20 cellular contexts compared by ENCODE assay signal in genomic region chr14:47240755-47241437, GRCh38.
DNase-seq lines count a peak whose midpoint lies in the region; ATAC-seq and TF ChIP-seq lines count a peak whose summit lies in the region.
"Had no signal": no experiment of that assay in that cellular context is flagged by ENCODE, and none has a peak within 500 bp of the region (broad histone marks: within the 10 kb centered on the region; RNA-seq: fewer than 3 reads in every experiment).

No MANE protein-coding gene starts in this region.

- H3K79me2 ChIP-seq in mesendoderm (ENCODE audit: control insufficient read depth, insufficient read depth, low read length): no peaks in the 10 kb centered on the region
- H3K79me2 ChIP-seq in PC-3 (ENCODE audit: low read length): no peaks in the 10 kb centered on the region

- H3K9ac ChIP-seq in mesendoderm (ENCODE audit: low read length): no peak overlapping the region
- no peak overlapping the region for H3K9ac ChIP-seq in PC-3 (ENCODE audit: low read length)

- no peak overlapping the region for H3K23ac ChIP-seq in mesendoderm (ENCODE audit: low read length)

- H3K4me3 ChIP-seq in mesendoderm (ENCODE audit: low read length) (no peak overlapping the region), PC-3 (ENCODE audit: low read length) (no peak overlapping the region)
- H3K4me3 ChIP-seq: HAP-1, SJSA1 had no signal

- BruUV-seq in PC-3 (replicated peaks; lab: Mats Ljungman, UMichigan): no TSS peak

- no peaks in the 10 kb centered on the region for H3K9me3 Mint-ChIP-seq in stimulated activated naive CD8-positive, alpha-beta T cell treated with anti-CD3 and anti-CD28 coated beads, Interleukin-15, amount 100 ng/mL, for 72 hours

- H4K20me1 ChIP-seq in PC-3 (ENCODE audit: low read length): no peaks in the 10 kb centered on the region

- DNase-seq in NCI-H82 (lab: John Stamatoyannopoulos, UW) (peak; percentile 8), NCI-H82 treated with DMSO at 0.1 percent for 48 hours (lab: John Stamatoyannopoulos, UW; ENCODE audit: unreplicated experiment) (no peak), NCI-H524 treated with DMSO at 0.1 percent for 48 hours (lab: John Stamatoyannopoulos, UW) (peak; percentile 8), SK-MEL-5 (ENCODE audit: low read depth, low spot score) (peak; percentile 7), mesendoderm (peak; percentile 51), PC-3 (no peak)
- no peak for DNase-seq in stimulated activated naive CD8-positive, alpha-beta T cell treated with anti-CD3 and anti-CD28 coated beads, Interleukin-15, amount 100 ng/mL, for 72 hours
- DNase-seq: CD8-positive, alpha-beta memory T cell; Kasumi-1; NCI-H1417; NCI-H1694 treated with DMSO at 0.1 percent for 48 hours; NCI-H774; SW 1271; T-helper 17 cell had no signal

- H2BK5ac ChIP-seq in mesendoderm (ENCODE audit: low read length): no peak overlapping the region

- no peaks in the 10 kb centered on the region for H3K9me3 ChIP-seq in PC-3 (ENCODE audit: low read length)
- H3K9me3 ChIP-seq: HAP-1, SJSA1 had no signal

- ATAC-seq in activated CD4-positive, CD25-positive, alpha-beta regulatory T cell treated with anti-CD3 and anti-CD28 coated beads, Interleukin-2, amount 50 U/mL, for 24 hours: no peak
- ATAC-seq in PC-3: no peak
- ATAC-seq in stimulated activated naive CD8-positive, alpha-beta T cell treated with anti-CD3 and anti-CD28 coated beads, Interleukin-15, amount 100 ng/mL, for 72 hours: no peak
- ATAC-seq: Right ventricle myocardium inferior, T-helper 17 cell had no signal

- CTCF ChIA-PET in PC-3 (lab: Charles Lee): no interaction called here

- POLR2A ChIA-PET in PC-3 (lab: Charles Lee; ENCODE audit: unreplicated experiment): no interaction called here

- no peak overlapping the region for H3K18ac ChIP-seq in mesendoderm (ENCODE audit: low read length)

- no peaks in the 10 kb centered on the region for H3K79me1 ChIP-seq in mesendoderm (ENCODE audit: low read length)

- H2BK15ac ChIP-seq in mesendoderm (replicated peaks; ENCODE audit: low read depth): no peak overlapping the region

- H3K27ac ChIP-seq in mesendoderm (ENCODE audit: low read depth, low read length) (no peak overlapping the region), PC-3 (ENCODE audit: low read length) (no peak overlapping the region)
- H3K27ac ChIP-seq: 22Rv1, C4-2B, SJSA1 had no signal

- H3K4ac ChIP-seq in mesendoderm (ENCODE audit: low read depth, low read length): no peak overlapping the region

- no peak overlapping the region for H4K5ac ChIP-seq in mesendoderm (ENCODE audit: low read length)

- H3K4me1 ChIP-seq in mesendoderm (ENCODE audit: control insufficient read depth, low read depth, low read length): no peaks in the 10 kb centered on the region
- H3K4me1 ChIP-seq in PC-3 (ENCODE audit: insufficient read depth, low read length): no peaks in the 10 kb centered on the region
- H3K4me1 ChIP-seq: HAP-1, SJSA1 had no signal

- no peak overlapping the region for H3K27ac Mint-ChIP-seq in stimulated activated naive CD8-positive, alpha-beta T cell treated with anti-CD3 and anti-CD28 coated beads, Interleukin-15, amount 100 ng/mL, for 72 hours
- H3K27ac Mint-ChIP-seq: CD8-positive, alpha-beta memory T cell; T-helper 17 cell had no signal

- H3K4me2 ChIP-seq in mesendoderm (ENCODE audit: low read length): no peak overlapping the region
- no peak overlapping the region for H3K4me2 ChIP-seq in PC-3 (ENCODE audit: low read length)

- H2AFZ ChIP-seq in PC-3 (ENCODE audit: low read length): no peak overlapping the region

- no peaks in the 10 kb centered on the region for H3K4me1 Mint-ChIP-seq in stimulated activated naive CD8-positive, alpha-beta T cell treated with anti-CD3 and anti-CD28 coated beads, Interleukin-15, amount 100 ng/mL, for 72 hours
- H3K4me1 Mint-ChIP-seq: CD8-positive, alpha-beta memory T cell; T-helper 17 cell had no signal

- no peaks in the 10 kb centered on the region for H3F3A ChIP-seq in PC-3 (ENCODE audit: low read length, unreplicated experiment)

- no peaks in the 10 kb centered on the region for H3K27me3 ChIP-seq in mesendoderm (ENCODE audit: insufficient read depth, low read length, poor library complexity)
- H3K27me3 ChIP-seq in PC-3 (ENCODE audit: low read length): peaks cover 12% of the 10 kb centered on the region; the same call in 1 of the 2 replicates
- H3K27me3 ChIP-seq: SJSA1 had no signal

- H2AK5ac ChIP-seq in mesendoderm (ENCODE audit: low read length): no peak overlapping the region

- H4K8ac ChIP-seq in mesendoderm (ENCODE audit: low read depth, low read length): no peak overlapping the region

- intact Hi-C loops in PC-3 (cut with micrococcal nuclease): no loop called here

- in situ Hi-C loops in SK-MEL-5 (cut with HindIII; ENCODE audit: low pct_unique_long_range_greater_than_20kb, low sequenced_read_pairs): no loop called here

- no peak overlapping the region for H3K4me3 Mint-ChIP-seq in stimulated activated naive CD8-positive, alpha-beta T cell treated with anti-CD3 and anti-CD28 coated beads, Interleukin-15, amount 100 ng/mL, for 72 hours
- H3K4me3 Mint-ChIP-seq: CD8-positive, alpha-beta memory T cell; T-helper 17 cell had no signal

- H3K9me2 ChIP-seq in PC-3 (replicated peaks; ENCODE audit: low read length): no peaks in the 10 kb centered on the region

- WGBS in mesendoderm (ENCODE audit: extremely low coverage, insufficient coverage, low lambda C conversion rate): no CpG with 5 or more reads among the region's 1 CpG

- H3K36me3 ChIP-seq in mesendoderm (ENCODE audit: control insufficient read depth, insufficient read depth, low read length) (no peaks in the 10 kb centered on the region), PC-3 (ENCODE audit: low read depth, low read length) (no peaks in the 10 kb centered on the region)
- H3K36me3 ChIP-seq: HAP-1, SJSA1 had no signal

- no peak overlapping the region for H2BK120ac ChIP-seq in mesendoderm (ENCODE audit: low read depth, low read length)

- H3K56ac ChIP-seq in mesendoderm (ENCODE audit: low read length): no peak overlapping the region

- TF ChIP-seq CTCF in PC-3 (conservative IDR thresholded peaks at IDR 0.05; ENCODE audit: low read depth, low read length): no peak

- H3K27me3 Mint-ChIP-seq in stimulated activated naive CD8-positive, alpha-beta T cell treated with anti-CD3 and anti-CD28 coated beads, Interleukin-15, amount 100 ng/mL, for 72 hours: no peaks in the 10 kb centered on the region
- H3K27me3 Mint-ChIP-seq: CD8-positive, alpha-beta memory T cell; T-helper 17 cell had no signal

Comparison
In these comparisons a context has a peak if more than half of its experiments do, and no peak if none do; other contexts are left out.
1. DNase-seq: peak in NCI-H82 (single experiment), NCI-H524 treated with DMSO at 0.1 percent for 48 hours (single experiment), SK-MEL-5 (single experiment) and mesendoderm (single experiment); none in NCI-H82 treated with DMSO at 0.1 percent for 48 hours (single experiment), PC-3 (single experiment) and stimulated activated naive CD8-positive, alpha-beta T cell treated with anti-CD3 and anti-CD28 coated beads, Interleukin-15, amount 100 ng/mL, for 72 hours (0 of 2).